Comparison of ENCODE assay signal across 1 cellular context in genomic region chr5:83472508-83473343, GRCh38.
TF ChIP-seq lines count a peak whose summit lies in the region.

No MANE protein-coding gene starts in this region.

TF ChIP-seq in K562, 482 proteins besides CTCF, POLR2A, EP300 and RAD21 (continued from another document):
- TF ChIP-seq, protein P1, sequence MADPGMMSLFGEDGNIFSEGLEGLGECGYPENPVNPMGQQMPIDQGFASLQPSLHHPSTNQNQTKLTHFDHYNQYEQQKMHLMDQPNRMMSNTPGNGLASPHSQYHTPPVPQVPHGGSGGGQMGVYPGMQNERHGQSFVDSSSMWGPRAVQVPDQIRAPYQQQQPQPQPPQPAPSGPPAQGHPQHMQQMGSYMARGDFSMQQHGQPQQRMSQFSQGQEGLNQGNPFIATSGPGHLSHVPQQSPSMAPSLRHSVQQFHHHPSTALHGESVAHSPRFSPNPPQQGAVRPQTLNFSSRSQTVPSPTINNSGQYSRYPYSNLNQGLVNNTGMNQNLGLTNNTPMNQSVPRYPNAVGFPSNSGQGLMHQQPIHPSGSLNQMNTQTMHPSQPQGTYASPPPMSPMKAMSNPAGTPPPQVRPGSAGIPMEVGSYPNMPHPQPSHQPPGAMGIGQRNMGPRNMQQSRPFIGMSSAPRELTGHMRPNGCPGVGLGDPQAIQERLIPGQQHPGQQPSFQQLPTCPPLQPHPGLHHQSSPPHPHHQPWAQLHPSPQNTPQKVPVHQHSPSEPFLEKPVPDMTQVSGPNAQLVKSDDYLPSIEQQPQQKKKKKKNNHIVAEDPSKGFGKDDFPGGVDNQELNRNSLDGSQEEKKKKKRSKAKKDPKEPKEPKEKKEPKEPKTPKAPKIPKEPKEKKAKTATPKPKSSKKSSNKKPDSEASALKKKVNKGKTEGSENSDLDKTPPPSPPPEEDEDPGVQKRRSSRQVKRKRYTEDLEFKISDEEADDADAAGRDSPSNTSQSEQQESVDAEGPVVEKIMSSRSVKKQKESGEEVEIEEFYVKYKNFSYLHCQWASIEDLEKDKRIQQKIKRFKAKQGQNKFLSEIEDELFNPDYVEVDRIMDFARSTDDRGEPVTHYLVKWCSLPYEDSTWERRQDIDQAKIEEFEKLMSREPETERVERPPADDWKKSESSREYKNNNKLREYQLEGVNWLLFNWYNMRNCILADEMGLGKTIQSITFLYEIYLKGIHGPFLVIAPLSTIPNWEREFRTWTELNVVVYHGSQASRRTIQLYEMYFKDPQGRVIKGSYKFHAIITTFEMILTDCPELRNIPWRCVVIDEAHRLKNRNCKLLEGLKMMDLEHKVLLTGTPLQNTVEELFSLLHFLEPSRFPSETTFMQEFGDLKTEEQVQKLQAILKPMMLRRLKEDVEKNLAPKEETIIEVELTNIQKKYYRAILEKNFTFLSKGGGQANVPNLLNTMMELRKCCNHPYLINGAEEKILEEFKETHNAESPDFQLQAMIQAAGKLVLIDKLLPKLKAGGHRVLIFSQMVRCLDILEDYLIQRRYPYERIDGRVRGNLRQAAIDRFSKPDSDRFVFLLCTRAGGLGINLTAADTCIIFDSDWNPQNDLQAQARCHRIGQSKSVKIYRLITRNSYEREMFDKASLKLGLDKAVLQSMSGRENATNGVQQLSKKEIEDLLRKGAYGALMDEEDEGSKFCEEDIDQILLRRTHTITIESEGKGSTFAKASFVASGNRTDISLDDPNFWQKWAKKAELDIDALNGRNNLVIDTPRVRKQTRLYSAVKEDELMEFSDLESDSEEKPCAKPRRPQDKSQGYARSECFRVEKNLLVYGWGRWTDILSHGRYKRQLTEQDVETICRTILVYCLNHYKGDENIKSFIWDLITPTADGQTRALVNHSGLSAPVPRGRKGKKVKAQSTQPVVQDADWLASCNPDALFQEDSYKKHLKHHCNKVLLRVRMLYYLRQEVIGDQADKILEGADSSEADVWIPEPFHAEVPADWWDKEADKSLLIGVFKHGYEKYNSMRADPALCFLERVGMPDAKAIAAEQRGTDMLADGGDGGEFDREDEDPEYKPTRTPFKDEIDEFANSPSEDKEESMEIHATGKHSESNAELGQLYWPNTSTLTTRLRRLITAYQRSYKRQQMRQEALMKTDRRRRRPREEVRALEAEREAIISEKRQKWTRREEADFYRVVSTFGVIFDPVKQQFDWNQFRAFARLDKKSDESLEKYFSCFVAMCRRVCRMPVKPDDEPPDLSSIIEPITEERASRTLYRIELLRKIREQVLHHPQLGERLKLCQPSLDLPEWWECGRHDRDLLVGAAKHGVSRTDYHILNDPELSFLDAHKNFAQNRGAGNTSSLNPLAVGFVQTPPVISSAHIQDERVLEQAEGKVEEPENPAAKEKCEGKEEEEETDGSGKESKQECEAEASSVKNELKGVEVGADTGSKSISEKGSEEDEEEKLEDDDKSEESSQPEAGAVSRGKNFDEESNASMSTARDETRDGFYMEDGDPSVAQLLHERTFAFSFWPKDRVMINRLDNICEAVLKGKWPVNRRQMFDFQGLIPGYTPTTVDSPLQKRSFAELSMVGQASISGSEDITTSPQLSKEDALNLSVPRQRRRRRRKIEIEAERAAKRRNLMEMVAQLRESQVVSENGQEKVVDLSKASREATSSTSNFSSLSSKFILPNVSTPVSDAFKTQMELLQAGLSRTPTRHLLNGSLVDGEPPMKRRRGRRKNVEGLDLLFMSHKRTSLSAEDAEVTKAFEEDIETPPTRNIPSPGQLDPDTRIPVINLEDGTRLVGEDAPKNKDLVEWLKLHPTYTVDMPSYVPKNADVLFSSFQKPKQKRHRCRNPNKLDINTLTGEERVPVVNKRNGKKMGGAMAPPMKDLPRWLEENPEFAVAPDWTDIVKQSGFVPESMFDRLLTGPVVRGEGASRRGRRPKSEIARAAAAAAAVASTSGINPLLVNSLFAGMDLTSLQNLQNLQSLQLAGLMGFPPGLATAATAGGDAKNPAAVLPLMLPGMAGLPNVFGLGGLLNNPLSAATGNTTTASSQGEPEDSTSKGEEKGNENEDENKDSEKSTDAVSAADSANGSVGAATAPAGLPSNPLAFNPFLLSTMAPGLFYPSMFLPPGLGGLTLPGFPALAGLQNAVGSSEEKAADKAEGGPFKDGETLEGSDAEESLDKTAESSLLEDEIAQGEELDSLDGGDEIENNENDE (IDR thresholded peaks at IDR 0.05; ENCODE audit: low read depth, low read length), result no peak
- TF ChIP-seq RBBP5 (IDR thresholded peaks at IDR 0.05; ENCODE audit: borderline replicate concordance, insufficient read depth, low read length, poor library complexity, severe bottlenecking), result peak; percentile 23
- 0 out of 2 replicates have a peak, but pooled peaks have one; percentile 17 for TF ChIP-seq ZNF263 (CRISPR knock-in tag; IDR thresholded peaks at IDR 0.05; ENCODE audit: borderline replicate concordance)
